8 cellular contexts compared by ENCODE assay signal in genomic region chr11:58577441-58578135, GRCh38. TPM values are rescaled to one million over a fixed set of nuclear protein-coding genes. Genes with fewer than 3 reads are reported as not detected.
DNase-seq lines count a peak whose midpoint lies in the region; ATAC-seq and TF ChIP-seq lines count a peak whose summit lies in the region.

No MANE protein-coding gene starts in this region.

- H3K9me3 Mint-ChIP-seq in activated CD4-positive, alpha-beta T cell treated with anti-CD3 and anti-CD28 coated beads, Interleukin-2, amount 10 ng/mL, durations not matched to agents 7 days and 5 days, result no peaks in the 10 kb centered on the region

- H3K4me1 ChIP-seq in ectodermal cell (ENCODE audit: control insufficient read depth, insufficient read depth, low read length) (peaks cover 13% of the 10 kb centered on the region), mononuclear cell (ENCODE audit: insufficient read depth, low read length) (peaks cover 66% of the 10 kb centered on the region)

- POLR2A ChIA-PET in activated CD4-positive, alpha-beta T cell treated with anti-CD3 and anti-CD28 coated beads, Interleukin-2, amount 10 ng/mL, durations not matched to agents 7 days and 5 days (lab: Charles Lee), result no interaction called here

- H3K27ac Mint-ChIP-seq in activated CD4-positive, alpha-beta T cell treated with anti-CD3 and anti-CD28 coated beads, Interleukin-2, amount 10 ng/mL, durations not matched to agents 7 days and 5 days, result peak overlapping the region; percentile 99

- H3K36me3 ChIP-seq in ectodermal cell (ENCODE audit: control insufficient read depth, insufficient read depth, low read length), result no peaks in the 10 kb centered on the region

- H3K4me3 ChIP-seq in ectodermal cell (ENCODE audit: insufficient read depth, low read depth, low read length) (peak overlapping the region; percentile 87), mononuclear cell (ENCODE audit: low read length) (peak overlapping the region; percentile 85)

- no peaks in the 10 kb centered on the region for H3K9me3 ChIP-seq in ectodermal cell (ENCODE audit: control insufficient read depth, low read length)
- H3K9me3 ChIP-seq in mononuclear cell (ENCODE audit: low read depth, low read length), result no peaks in the 10 kb centered on the region

- H3K27me3 ChIP-seq in ectodermal cell (ENCODE audit: control insufficient read depth, insufficient read depth, low read length, poor library complexity, severe bottlenecking), result no peaks in the 10 kb centered on the region
- H3K27me3 ChIP-seq in mononuclear cell (ENCODE audit: insufficient read depth, low read length), result no peaks in the 10 kb centered on the region

- CTCF ChIA-PET in activated CD4-positive, alpha-beta T cell treated with anti-CD3 and anti-CD28 coated beads, Interleukin-2, amount 10 ng/mL, durations not matched to agents 7 days and 5 days (lab: Charles Lee), result interaction anchor here (0.5 to 4.7 kb wide), 9 partner anchors 10 to 1153 kb away, joined by 3 to 32 read pairs (median 3); no protein-coding TSS in a partner anchor

- 3 to 4% methylated on average over 22 of the region's 22 CpGs for WGBS in ectodermal cell, 2 experiments

- TF ChIP-seq POLR2A in GM15510 (IDR thresholded peaks at IDR 0.05; ENCODE audit: borderline replicate concordance, extremely low read depth, insufficient read length), result peak; percentile 69

- peaks cover 47% of the 10 kb centered on the region for H3K4me1 Mint-ChIP-seq in activated CD4-positive, alpha-beta T cell treated with anti-CD3 and anti-CD28 coated beads, Interleukin-2, amount 10 ng/mL, durations not matched to agents 7 days and 5 days

- H3K4me3 Mint-ChIP-seq in activated CD4-positive, alpha-beta T cell treated with anti-CD3 and anti-CD28 coated beads, Interleukin-2, amount 10 ng/mL, durations not matched to agents 7 days and 5 days, result peak overlapping the region; percentile 85

- peak; percentile 50 for ATAC-seq in HG02588 (IDR thresholded peaks at IDR 0.05; ENCODE audit: unreplicated experiment)

- DNase-seq in NCI-H2107 (lab: John Stamatoyannopoulos, UW), result peak; percentile 12
- DNase-seq in activated CD4-positive, alpha-beta T cell treated with anti-CD3 and anti-CD28 coated beads, Interleukin-2, amount 10 ng/mL, durations not matched to agents 7 days and 5 days, result peak; percentile 73
- DNase-seq in stimulated activated CD8-positive, alpha-beta memory T cell treated with anti-CD3 and anti-CD28 coated beads, Interleukin-4, amount 100 ng/mL, for 4 hours (ENCODE audit: low read depth in 2 of 2, low spot score in 1 of 2), result peak; percentile 58 to 65
- DNase-seq in cerebellum (ENCODE audit: low spot score), result no peak

- H3K27me3 Mint-ChIP-seq in activated CD4-positive, alpha-beta T cell treated with anti-CD3 and anti-CD28 coated beads, Interleukin-2, amount 10 ng/mL, durations not matched to agents 7 days and 5 days, result no peaks in the 10 kb centered on the region

- peaks cover 33% of the 10 kb centered on the region for H3K36me3 Mint-ChIP-seq in activated CD4-positive, alpha-beta T cell treated with anti-CD3 and anti-CD28 coated beads, Interleukin-2, amount 10 ng/mL, durations not matched to agents 7 days and 5 days (ENCODE audit: low read depth)

- H3K27ac ChIP-seq in ectodermal cell (ENCODE audit: insufficient read depth, low read depth, low read length, poor library complexity, severe bottlenecking), result peak overlapping the region; percentile 47

RNA-seq across cellular contexts. Expression of gene ZFP91, which starts 1.3 kb away (rescaled TPM):
- 10 to 100 TPM; 48.8 to 60.9 TPM for total RNA-seq in activated CD4-positive, alpha-beta T cell treated with anti-CD3 and anti-CD28 coated beads, Interleukin-2, amount 10 ng/mL, durations not matched to agents 7 days and 5 days
- polyA plus RNA-seq in ectodermal cell (2013, experiment 1 of 4), result 48.7 TPM
- polyA plus RNA-seq in ectodermal cell (2013, experiment 2 of 4), result 47.8 TPM
- polyA plus RNA-seq in ectodermal cell (2013, experiment 3 of 4), result 36.0 TPM
- polyA plus RNA-seq in ectodermal cell (2013, experiment 4 of 4), result 38.9 TPM
- 81.6 TPM for total RNA-seq in mononuclear cell
- total RNA-seq in cerebellum, result 43.4 TPM

RNA-seq across cellular contexts. Expression of gene LPXN, which starts 1.9 kb away (rescaled TPM):
- 100 to 1,000 TPM; 148 to 208 TPM for total RNA-seq in activated CD4-positive, alpha-beta T cell treated with anti-CD3 and anti-CD28 coated beads, Interleukin-2, amount 10 ng/mL, durations not matched to agents 7 days and 5 days
- 3.9 TPM for polyA plus RNA-seq in ectodermal cell (2013, experiment 1 of 4)
- 3.9 TPM for polyA plus RNA-seq in ectodermal cell (2013, experiment 2 of 4)
- polyA plus RNA-seq in ectodermal cell (2013, experiment 3 of 4), result 3.0 TPM
- 3.0 TPM for polyA plus RNA-seq in ectodermal cell (2013, experiment 4 of 4)
- total RNA-seq in mononuclear cell (50.8 TPM), cerebellum (4.5 TPM)

RNA-seq across cellular contexts. Expression of gene CNTF, which starts 44.9 kb away (rescaled TPM):
- 1 to 10 TPM; 2.9 to 3.7 TPM for total RNA-seq in activated CD4-positive, alpha-beta T cell treated with anti-CD3 and anti-CD28 coated beads, Interleukin-2, amount 10 ng/mL, durations not matched to agents 7 days and 5 days
- polyA plus RNA-seq in ectodermal cell (2013, experiment 1 of 4), result 1.2 TPM
- polyA plus RNA-seq in ectodermal cell (2013, experiment 2 of 4), result 1.00 TPM
- 0.59 TPM for polyA plus RNA-seq in ectodermal cell (2013, experiment 3 of 4)
- polyA plus RNA-seq in ectodermal cell (2013, experiment 4 of 4), result 0.65 TPM
- total RNA-seq in mononuclear cell (7.8 TPM), cerebellum (3.7 TPM)
